Comparison of ENCODE assay signal across 10 cellular contexts in genomic region chr7:134254311-134254710, GRCh38.
DNase-seq lines count a peak whose midpoint lies in the region; ATAC-seq and TF ChIP-seq lines count a peak whose summit lies in the region.
"Had no signal": no experiment of that assay in that cellular context is flagged by ENCODE, and none has a peak within 500 bp of the region (broad histone marks: within the 10 kb centered on the region; RNA-seq: fewer than 3 reads in every experiment).

No MANE protein-coding gene starts in this region.

- POLR2A ChIA-PET in MCF 10A (lab: Yijun Ruan, JAX): interaction anchor here (0.7 kb wide), 1 partner anchor 10 kb away, joined by 3 read pairs; no protein-coding TSS in a partner anchor

- no peak for TF ChIP-seq EP300 in suprapubic skin (IDR thresholded peaks at IDR 0.05)

- peak; percentile 33 for DNase-seq in MCF 10A (ENCODE audit: unreplicated experiment)
- DNase-seq in breast epithelium (ENCODE audit: low spot score in 2 of 2): no peak
- DNase-seq in NCI-H460 (ENCODE audit: extremely low read depth, low read depth): peak; percentile 7
- peak; percentile 19 for DNase-seq in cerebellar cortex (ENCODE audit: low spot score)
- DNase-seq in NCI-H2081 treated with DMSO at 0.1 percent for 48 hours (lab: John Stamatoyannopoulos, UW): no peak
- DNase-seq in suprapubic skin (ENCODE audit: low spot score in 2 of 2): no peak
- DNase-seq in HUDEP-2 (lab: John Stamatoyannopoulos, UW; ENCODE audit: unreplicated experiment in 76 of 76): no peak
- DNase-seq: kidney glomerular epithelial cell had no signal

- H3K27me3 Mint-ChIP-seq in MCF 10A (ENCODE audit: insufficient read depth, unreplicated experiment): no peaks in the 10 kb centered on the region

- CTCF ChIA-PET in MCF 10A (lab: Yijun Ruan, JAX): interaction anchor here (0.7 kb wide), 1 partner anchor 396 kb away, joined by 3 read pairs; no protein-coding TSS in a partner anchor

- no peaks in the 10 kb centered on the region for H3K27me3 ChIP-seq in breast epithelium
- H3K27me3 ChIP-seq in suprapubic skin: no peaks in the 10 kb centered on the region

- H3K4me3 Mint-ChIP-seq in MCF 10A (ENCODE audit: unreplicated experiment): no peak overlapping the region

- ATAC-seq in HG03045 (IDR thresholded peaks at IDR 0.05; ENCODE audit: unreplicated experiment): no peak

- H3K9me3 Mint-ChIP-seq in MCF 10A (ENCODE audit: unreplicated experiment): no peaks in the 10 kb centered on the region

- H3K36me3 ChIP-seq in breast epithelium (no peaks in the 10 kb centered on the region), suprapubic skin (no peaks in the 10 kb centered on the region)
- H3K36me3 ChIP-seq: SJSA1 had no signal

- no peaks in the 10 kb centered on the region for H3K4me1 Mint-ChIP-seq in MCF 10A (ENCODE audit: insufficient read depth, unreplicated experiment)

- TF ChIP-seq POLR2A in breast epithelium (IDR thresholded peaks at IDR 0.05): no peak
- TF ChIP-seq POLR2A in suprapubic skin (IDR thresholded peaks at IDR 0.05): no peak

- WGBS in suprapubic skin: 92% methylated on average over 3 of the region's 3 CpGs

- no peak overlapping the region for H3K27ac Mint-ChIP-seq in MCF 10A (ENCODE audit: low read depth, unreplicated experiment)

- intact Hi-C loops in MCF 10A (cut with micrococcal nuclease) (no loop called here), breast epithelium (cut with DNase I; ENCODE audit: low total_unique reads) (no loop called here)

- no peaks in the 10 kb centered on the region for H3K4me1 ChIP-seq in breast epithelium
- H3K4me1 ChIP-seq in suprapubic skin: no peaks in the 10 kb centered on the region
- H3K4me1 ChIP-seq: SJSA1 had no signal

- TF ChIP-seq CTCF in MCF 10A (IDR thresholded peaks at IDR 0.05; ENCODE audit: unreplicated experiment) (no peak), breast epithelium (IDR thresholded peaks at IDR 0.05) (no peak), suprapubic skin (IDR thresholded peaks at IDR 0.05) (no peak)

- H3K27ac ChIP-seq in breast epithelium (no peak overlapping the region), suprapubic skin (no peak overlapping the region)
- H3K27ac ChIP-seq: SJSA1 had no signal

- no peaks in the 10 kb centered on the region for H3K9me3 ChIP-seq in breast epithelium
- no peaks in the 10 kb centered on the region for H3K9me3 ChIP-seq in suprapubic skin
- H3K9me3 ChIP-seq: SJSA1 had no signal

- no TSS peak for BruUV-seq in MCF 10A (replicated peaks; lab: Mats Ljungman, UMichigan)

- H3K4me3 ChIP-seq in breast epithelium: no peak overlapping the region
- H3K4me3 ChIP-seq in suprapubic skin: no peak overlapping the region
- H3K4me3 ChIP-seq: SJSA1 had no signal

- H3K36me3 Mint-ChIP-seq in MCF 10A (ENCODE audit: insufficient read depth, unreplicated experiment): no peaks in the 10 kb centered on the region

Comparison
In these comparisons a context has a peak if more than half of its experiments do, and no peak if none do; other contexts are left out.
1. DNase-seq: peak in MCF 10A (single experiment), NCI-H460 (single experiment) and cerebellar cortex (single experiment); none in breast epithelium (0 of 2), NCI-H2081 treated with DMSO at 0.1 percent for 48 hours (single experiment), suprapubic skin (0 of 2) and HUDEP-2 (0 of 76).